ENCODE assay signal across 19 cellular contexts in genomic region chr2:37721219-37721600, GRCh38.
"Had no signal": no experiment of that assay in that cellular context is flagged by ENCODE, and none has a peak within 500 bp of the region (broad histone marks: within the 10 kb centered on the region; RNA-seq: fewer than 3 reads in every experiment).

No MANE protein-coding gene starts in this region.

- H3K27ac ChIP-seq: breast epithelium, foreskin keratinocyte, transverse colon, vagina, VCaP had no signal

- H3K27me3 Mint-ChIP-seq: activated CD8-positive, alpha-beta memory T cell treated with anti-CD3 and anti-CD28 coated beads, Interleukin-2, amount 10 ng/mL, durations not matched to agents 7 days and 5 days; activated naive CD8-positive, alpha-beta T cell treated with anti-CD3 and anti-CD28 coated beads, Interleukin-2, amount 50 U/mL, for 24 hours; natural killer cell treated with Interleukin-12 subunit alpha and Interleukin-12 subunit beta and Interleukin-15 and Interleukin-18, amount 100 ng/mL, for 72 hours; stimulated activated memory B cell treated with anti-CD40 and anti-IgM and Interleukin-4, amounts not matched to agents 10 μg/mL and 1 μg/mL and 100 μg/mL, for 72 hours had no signal

- H3K27me3 ChIP-seq: breast epithelium, foreskin keratinocyte, transverse colon, vagina had no signal

- H3K4me3 ChIP-seq: breast epithelium, transverse colon, vagina had no signal

- H3K9me3 Mint-ChIP-seq: natural killer cell treated with Interleukin-12 subunit alpha and Interleukin-12 subunit beta and Interleukin-15 and Interleukin-18, amount 100 ng/mL, for 72 hours; stimulated activated memory B cell treated with anti-CD40 and anti-IgM and Interleukin-4, amounts not matched to agents 10 μg/mL and 1 μg/mL and 100 μg/mL, for 72 hours had no signal

- DNase-seq: activated CD4-positive, alpha-beta T cell treated with anti-CD3 and anti-CD28 coated beads for 1 hour; activated CD4-positive, alpha-beta T cell treated with anti-CD3 and anti-CD28 coated beads, Interleukin-2, amount 50 U/mL, for 48 hours; activated CD8-positive, alpha-beta memory T cell treated with anti-CD3 and anti-CD28 coated beads, Interleukin-2, amount 10 ng/mL, durations not matched to agents 7 days and 5 days; activated naive CD4-positive, alpha-beta T cell treated with anti-CD3 and anti-CD28 coated beads for 36 hours; activated naive CD8-positive, alpha-beta T cell treated with anti-CD3 and anti-CD28 coated beads, Interleukin-2, amount 50 U/mL, for 24 hours; activated T-cell treated with anti-CD3 and anti-CD28 coated beads, Interleukin-2, amount 50 U/mL, for 1 hour; aorta; cerebellar nuclear complex; endodermal cell; foreskin keratinocyte; mesendoderm; stimulated activated CD4-positive, alpha-beta T cell treated with anti-CD3 and anti-CD28 coated beads, Interleukin-2, amount 100 ng/mL, for 48 hours; transverse colon had no signal

- H3K4me3 Mint-ChIP-seq: activated CD8-positive, alpha-beta memory T cell treated with anti-CD3 and anti-CD28 coated beads, Interleukin-2, amount 10 ng/mL, durations not matched to agents 7 days and 5 days; activated naive CD4-positive, alpha-beta T cell treated with anti-CD3 and anti-CD28 coated beads for 36 hours; activated naive CD8-positive, alpha-beta T cell treated with anti-CD3 and anti-CD28 coated beads, Interleukin-2, amount 50 U/mL, for 24 hours; endodermal cell; natural killer cell treated with Interleukin-12 subunit alpha and Interleukin-12 subunit beta and Interleukin-15 and Interleukin-18, amount 100 ng/mL, for 72 hours; stimulated activated memory B cell treated with anti-CD40 and anti-IgM and Interleukin-4, amounts not matched to agents 10 μg/mL and 1 μg/mL and 100 μg/mL, for 72 hours had no signal

- H3K36me3 Mint-ChIP-seq: stimulated activated memory B cell treated with anti-CD40 and anti-IgM and Interleukin-4, amounts not matched to agents 10 μg/mL and 1 μg/mL and 100 μg/mL, for 72 hours had no signal

- H3K4me1 Mint-ChIP-seq: activated CD8-positive, alpha-beta memory T cell treated with anti-CD3 and anti-CD28 coated beads, Interleukin-2, amount 10 ng/mL, durations not matched to agents 7 days and 5 days; endodermal cell had no signal

- H3K4me1 ChIP-seq: breast epithelium, foreskin keratinocyte, transverse colon, vagina had no signal

- H3K27ac Mint-ChIP-seq: activated CD8-positive, alpha-beta memory T cell treated with anti-CD3 and anti-CD28 coated beads, Interleukin-2, amount 10 ng/mL, durations not matched to agents 7 days and 5 days; activated naive CD4-positive, alpha-beta T cell treated with anti-CD3 and anti-CD28 coated beads for 36 hours; activated naive CD8-positive, alpha-beta T cell treated with anti-CD3 and anti-CD28 coated beads, Interleukin-2, amount 50 U/mL, for 24 hours; activated T-helper 2 cell treated with anti-CD3 and anti-CD28 coated beads, Interferon-gamma antibody, Interleukin-2, Interleukin-4, amounts not matched to agents 10 μg/mL and 5 μg/mL and 100 μg/mL, durations not matched to agents 14 hours and 24 hours and 36 hours; endodermal cell; natural killer cell treated with Interleukin-12 subunit alpha and Interleukin-12 subunit beta and Interleukin-15 and Interleukin-18, amount 100 ng/mL, for 72 hours; stimulated activated memory B cell treated with anti-CD40 and anti-IgM and Interleukin-4, amounts not matched to agents 10 μg/mL and 1 μg/mL and 100 μg/mL, for 72 hours had no signal

- H3K36me3 ChIP-seq: breast epithelium, transverse colon, vagina had no signal

- H3K9me3 ChIP-seq: breast epithelium, transverse colon, vagina had no signal
